30 cellular contexts compared by ENCODE assay signal in the genomic region with DNA sequence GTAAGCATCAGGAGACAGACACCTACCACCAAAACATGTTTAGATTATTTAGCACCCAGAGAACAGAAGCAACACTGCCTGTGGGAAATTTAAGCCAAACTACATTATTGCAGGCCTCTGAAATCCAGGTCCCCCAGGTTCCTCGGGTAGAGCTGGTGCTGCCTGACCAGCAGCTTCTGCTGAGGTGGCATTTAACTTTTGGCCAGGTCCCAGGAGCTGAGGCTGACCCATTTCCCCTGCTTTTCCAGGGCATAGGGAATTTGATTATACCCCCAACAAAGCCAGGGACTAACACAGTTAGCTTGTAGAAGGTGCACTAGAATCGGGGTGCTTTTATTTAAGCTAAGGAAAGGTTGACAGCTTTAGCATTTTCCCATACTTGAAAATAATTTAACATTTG. TPM values are rescaled to one million over a fixed set of nuclear protein-coding genes. Genes with fewer than 3 reads are reported as not detected.
DNase-seq lines count a peak whose midpoint lies in the region; ATAC-seq, FAIRE-seq and TF ChIP-seq lines count a peak whose summit lies in the region.
"Had no signal": no experiment of that assay in that cellular context is flagged by ENCODE, and none has a peak within 500 bp of the region (broad histone marks: within the 10 kb centered on the region; RNA-seq: fewer than 3 reads in every experiment).

No MANE protein-coding gene starts in this region.

- H3K36me3 ChIP-seq in IMR-90 (ENCODE audit: control insufficient read depth, insufficient read depth, low read length) = peaks cover 6% of the 10 kb centered on the region
- peaks cover 7% of the 10 kb centered on the region for H3K36me3 ChIP-seq in neural cell (ENCODE audit: insufficient read depth, low read length)
- H3K36me3 ChIP-seq in CD4-positive, alpha-beta memory T cell (ENCODE audit: insufficient read depth, low read length) = no peaks in the 10 kb centered on the region
- no peaks in the 10 kb centered on the region for H3K36me3 ChIP-seq in small intestine (ENCODE audit: control insufficient read depth in 2 of 2, insufficient read depth in 2 of 2, low read length in 2 of 2)
- H3K36me3 ChIP-seq: right atrium auricular region, thoracic aorta had no signal

- H3K56ac ChIP-seq in IMR-90 (ENCODE audit: extremely low read depth, insufficient read depth, low read length) = no peak overlapping the region

- no peak for TF ChIP-seq CTCF in A549 (IDR thresholded peaks at IDR 0.05)
- TF ChIP-seq CTCF in IMR-90 (conservative IDR thresholded peaks at IDR 0.05; ENCODE audit: low read depth, low read length) = no peak
- TF ChIP-seq CTCF in neural cell (IDR thresholded peaks at IDR 0.05; ENCODE audit: poor library complexity, severe bottlenecking) = no peak

- H3K23ac ChIP-seq in IMR-90 (ENCODE audit: low read depth, low read length) = no peak overlapping the region

- H3K14ac ChIP-seq in IMR-90 (replicated peaks; ENCODE audit: low read depth, low read length) = no peak overlapping the region

- no peak overlapping the region for H2BK120ac ChIP-seq in IMR-90 (ENCODE audit: low read depth, low read length)

- H3K27me3 ChIP-seq in IMR-90 (ENCODE audit: control insufficient read depth, insufficient read depth, low read length) (no peaks in the 10 kb centered on the region), neural cell (ENCODE audit: insufficient read depth, low read depth, low read length) (no peaks in the 10 kb centered on the region), small intestine (ENCODE audit: control insufficient read depth in 2 of 2, insufficient read depth in 2 of 2, low read length in 2 of 2) (peaks cover 0 to 4% of the 10 kb centered on the region in 2 donors)
- no peaks in the 10 kb centered on the region for H3K27me3 ChIP-seq in CD4-positive, alpha-beta memory T cell (ENCODE audit: insufficient read depth, low read length)
- H3K27me3 ChIP-seq: right atrium auricular region, SJSA1 had no signal

- TF ChIP-seq RAD21 in A549 (conservative IDR thresholded peaks at IDR 0.05 in 1 of 2, IDR thresholded peaks at IDR 0.05 in 1 of 2) = no peak
- no peak for TF ChIP-seq RAD21 in IMR-90 (IDR thresholded peaks at IDR 0.05; ENCODE audit: low read length)
- TF ChIP-seq RAD21 in neural cell (conservative IDR thresholded peaks at IDR 0.05) = no peak

- TF ChIP-seq POLR2A in A549 (IDR thresholded peaks at IDR 0.05; ENCODE audit: low read length) (no peak), IMR-90 (IDR thresholded peaks at IDR 0.05; ENCODE audit: low read depth, low read length) (no peak)

- H3K36me3 Mint-ChIP-seq in CD4-positive, alpha-beta memory T cell = peaks cover 26 to 42% of the 10 kb centered on the region in 2 donors
- H3K36me3 Mint-ChIP-seq: natural killer cell had no signal

- H3K9ac ChIP-seq in IMR-90 (ENCODE audit: low read depth, low read length) (no peak overlapping the region), neural cell (ENCODE audit: low read length) (peak overlapping the region; percentile 8)

- no peak overlapping the region for H2BK5ac ChIP-seq in IMR-90 (ENCODE audit: low read depth, low read length, poor library complexity, severe bottlenecking)

- H3K4me3 ChIP-seq in A549 (no peak overlapping the region), IMR-90 (ENCODE audit: insufficient read depth, low read depth, low read length) (no peak overlapping the region), neural cell (ENCODE audit: low read length) (peak overlapping the region; percentile 90), small intestine (ENCODE audit: low read depth in 1 of 2, low read length in 2 of 2) (no peak overlapping the region)
- H3K4me3 ChIP-seq in CD4-positive, alpha-beta memory T cell (ENCODE audit: low read length in 2 of 2) = no peak overlapping the region
- H3K4me3 ChIP-seq: gastroesophageal sphincter, lung, mucosa of descending colon, right atrium auricular region, SJSA1, thoracic aorta had no signal

- H3K4me2 ChIP-seq in A549 (no peak overlapping the region), IMR-90 (ENCODE audit: low read depth, low read length) (no peak overlapping the region), neural cell (ENCODE audit: low read length) (peak overlapping the region; percentile 99)

- H3K9me3 Mint-ChIP-seq in CD4-positive, alpha-beta memory T cell = no peaks in the 10 kb centered on the region
- H3K9me3 Mint-ChIP-seq: activated CD4-positive, alpha-beta memory T cell treated with anti-CD3 and anti-CD28 coated beads for 36 hours; activated T-cell treated with anti-CD3 and anti-CD28 coated beads, Interleukin-2, amount 50 U/mL, for 72 hours; natural killer cell; stimulated activated naive CD8-positive, alpha-beta T cell treated with anti-CD3 and anti-CD28 coated beads, Interleukin-15, amount 100 ng/mL, for 72 hours had no signal

- CTCF ChIA-PET in A549 (lab: Yijun Ruan, JAX) (interaction anchor here (2.4 kb wide), 1 partner anchor 183 kb away, joined by 7 read pairs; no protein-coding TSS in a partner anchor), IMR-90 (lab: Yijun Ruan, JAX) (interaction anchor here (0.6 kb wide), 1 partner anchor 163 kb away, joined by 3 read pairs; no protein-coding TSS in a partner anchor)
- CTCF ChIA-PET in CD4-positive, alpha-beta memory T cell (lab: Charles Lee; ENCODE audit: partially characterized antibody) = interaction anchor here (0.7 kb wide), 1 partner anchor 234 kb away, joined by 3 read pairs; no protein-coding TSS in a partner anchor

- H3K4me1 ChIP-seq in A549 (peaks cover 42% of the 10 kb centered on the region), IMR-90 (ENCODE audit: control insufficient read depth, insufficient read depth, low read length) (peaks cover 13% of the 10 kb centered on the region), small intestine (ENCODE audit: control insufficient read depth in 2 of 2, insufficient read depth in 1 of 2, low read depth in 1 of 2, low read length in 1 of 2) (peaks cover 0 to 5% of the 10 kb centered on the region in 2 donors)
- H3K4me1 ChIP-seq in CD4-positive, alpha-beta memory T cell (ENCODE audit: insufficient read depth, low read length) = peaks cover 13% of the 10 kb centered on the region

- H3K4me3 Mint-ChIP-seq in CD4-positive, alpha-beta memory T cell = no peak overlapping the region
- H3K4me3 Mint-ChIP-seq: activated CD4-positive, alpha-beta memory T cell treated with anti-CD3 and anti-CD28 coated beads for 36 hours; activated T-cell treated with anti-CD3 and anti-CD28 coated beads, Interleukin-2, amount 50 U/mL, for 72 hours; natural killer cell; stimulated activated naive CD8-positive, alpha-beta T cell treated with anti-CD3 and anti-CD28 coated beads, Interleukin-15, amount 100 ng/mL, for 72 hours had no signal

- intact Hi-C loops in IMR-90 (cut with micrococcal nuclease) = no loop called here
- intact Hi-C loops in CD4-positive, alpha-beta memory T cell (cut with micrococcal nuclease) = no loop called here

- dilution Hi-C loops in IMR-90 (cut with HindIII; ENCODE audit: low sequenced_read_pairs, unreplicated experiment) = no loop called here

- DNase-seq in A549 (ENCODE audit: low read depth in 1 of 2, low spot score in 1 of 2) (no peak), IMR-90 (no peak), cerebellum (ENCODE audit: low spot score) (peak; percentile 65), small intestine (no peak), AG08395 (ENCODE audit: low spot score) (no peak), SW 1271 (lab: John Stamatoyannopoulos, UW) (no peak)
- no peak for DNase-seq in CD4-positive, alpha-beta memory T cell
- DNase-seq: activated CD4-positive, alpha-beta memory T cell treated with anti-CD3 and anti-CD28 coated beads for 36 hours; activated T-cell treated with anti-CD3 and anti-CD28 coated beads, Interleukin-2, amount 50 U/mL, for 72 hours; effector CD4-positive, alpha-beta T cell; H7; mucosa of descending colon; natural killer cell; NCI-H446 treated with DMSO at 0.1 percent for 48 hours; NCI-H82; posterior cingulate gyrus; stimulated activated CD4-positive, alpha-beta T cell treated with anti-CD3 and anti-CD28 coated beads, Interleukin-12 subunit alpha, Interleukin-12 subunit beta, amount 100 ng/mL, for 4 hours; stimulated activated CD4-positive, alpha-beta T cell treated with anti-CD3 and anti-CD28 coated beads, Interleukin-2, amount 100 ng/mL, for 48 hours; stimulated activated naive CD8-positive, alpha-beta T cell treated with anti-CD3 and anti-CD28 coated beads, Interleukin-15, amount 100 ng/mL, for 72 hours had no signal

- H4K5ac ChIP-seq in IMR-90 (ENCODE audit: low read depth, low read length) = no peak overlapping the region

- H3K79me1 ChIP-seq in IMR-90 (ENCODE audit: low read depth in 1 of 2, low read length in 2 of 2) = peaks cover 54 to 75% of the 10 kb centered on the region in 2 experiments

- H4K20me1 ChIP-seq in IMR-90 (ENCODE audit: insufficient read depth, low read length) (peaks cover 80% of the 10 kb centered on the region), neural cell (ENCODE audit: insufficient read depth) (peaks cover 10% of the 10 kb centered on the region)

- H3K9me1 ChIP-seq in IMR-90 (ENCODE audit: insufficient read depth, low read length) = peaks cover 35% of the 10 kb centered on the region

- BruUV-seq in IMR-90 (replicated peaks; lab: Mats Ljungman, UMichigan) = no TSS peak

- no peak overlapping the region for H2BK15ac ChIP-seq in IMR-90 (ENCODE audit: low read depth, low read length)

- H3K4ac ChIP-seq in IMR-90 (ENCODE audit: low read depth, low read length) = no peak overlapping the region

- no peak overlapping the region for H3K18ac ChIP-seq in IMR-90 (ENCODE audit: low read depth, low read length)

- peaks cover 2 to 4% of the 10 kb centered on the region in 2 donors for H3K27me3 Mint-ChIP-seq in CD4-positive, alpha-beta memory T cell
- H3K27me3 Mint-ChIP-seq: activated CD4-positive, alpha-beta memory T cell treated with anti-CD3 and anti-CD28 coated beads for 36 hours had no signal

- peaks cover 4 to 33% (median 19%) of the 10 kb centered on the region in 4 donors for H3K4me1 Mint-ChIP-seq in CD4-positive, alpha-beta memory T cell

- H3K27ac ChIP-seq in A549 (no peak overlapping the region), IMR-90 (ENCODE audit: insufficient read depth, low read length) (no peak overlapping the region), neural cell (ENCODE audit: low read length) (no peak overlapping the region), small intestine (ENCODE audit: low read depth in 1 of 2, low read length in 1 of 2) (no peak overlapping the region)
- no peak overlapping the region for H3K27ac ChIP-seq in CD4-positive, alpha-beta memory T cell (ENCODE audit: low read depth, low read length)
- H3K27ac ChIP-seq: gastroesophageal sphincter, right atrium auricular region, SJSA1, thoracic aorta had no signal

- H2BK20ac ChIP-seq in IMR-90 (ENCODE audit: low read depth, low read length) = no peak overlapping the region

- no peak overlapping the region for H4K91ac ChIP-seq in IMR-90 (ENCODE audit: insufficient read depth, low read depth, low read length)

- H2AK5ac ChIP-seq in IMR-90 (ENCODE audit: low read depth, low read length) = no peak overlapping the region

- WGBS in A549 (ENCODE audit: missing lambda C conversion rate) = 84% methylated on average over 2 of the region's 2 CpGs
- WGBS in IMR-90 (ENCODE audit: extremely low coverage in 2 of 2, insufficient read length in 1 of 2), 2 experiments = no CpG with 5 or more reads among the region's 2 CpGs
- 35 to 61% (median 52%) methylated on average over 2 of the region's 2 CpGs for WGBS in small intestine, 3 donors

- H3K79me2 ChIP-seq in neural cell (replicated peaks; ENCODE audit: insufficient read depth, low read length) = peaks cover 82% of the 10 kb centered on the region

- in situ Hi-C loops in IMR-90 (cut with MboI; ENCODE audit: low sequenced_read_pairs) = no loop called here

- no peak overlapping the region for H2AK9ac ChIP-seq in IMR-90 (replicated peaks; ENCODE audit: low read depth, low read length, poor library complexity)

- FAIRE-seq in A549 (lab: Jason Lieb, UNC) (no peak), small intestine (lab: Jason Lieb, UNC) (no peak)
- FAIRE-seq: GM12891, urothelium cell line had no signal

- ATAC-seq in A549 (no peak), IMR-90 (ENCODE audit: low read depth) (no peak)
- ATAC-seq: activated CD4-positive, CD25-positive, alpha-beta regulatory T cell treated with anti-CD3 and anti-CD28 coated beads, Interleukin-2, amount 50 U/mL, for 24 hours; activated T-cell treated with anti-CD3 and anti-CD28 coated beads, Interleukin-2, amount 50 U/mL, for 72 hours; gastroesophageal sphincter; mucosa of descending colon; natural killer cell; stimulated activated naive CD8-positive, alpha-beta T cell treated with anti-CD3 and anti-CD28 coated beads, Interleukin-15, amount 100 ng/mL, for 72 hours had no signal

- no peaks in the 10 kb centered on the region for H3F3A ChIP-seq in neural cell (ENCODE audit: insufficient read depth, low read length, poor library complexity, severe bottlenecking)

- no peak overlapping the region for H2AFZ ChIP-seq in IMR-90 (replicated peaks; ENCODE audit: low read length, poor library complexity)
- H2AFZ ChIP-seq in neural cell (ENCODE audit: low read depth, low read length) = no peak overlapping the region

- H3K27ac Mint-ChIP-seq in CD4-positive, alpha-beta memory T cell = no peak overlapping the region
- H3K27ac Mint-ChIP-seq: activated CD4-positive, alpha-beta memory T cell treated with anti-CD3 and anti-CD28 coated beads for 36 hours; activated T-cell treated with anti-CD3 and anti-CD28 coated beads, Interleukin-2, amount 50 U/mL, for 72 hours; natural killer cell had no signal

- no peaks in the 10 kb centered on the region for H3K9me3 ChIP-seq in A549
- H3K9me3 ChIP-seq in IMR-90 (ENCODE audit: control insufficient read depth, insufficient read depth, low read length) = no peaks in the 10 kb centered on the region
- no peaks in the 10 kb centered on the region for H3K9me3 ChIP-seq in neural cell (ENCODE audit: low read length)
- H3K9me3 ChIP-seq in CD4-positive, alpha-beta memory T cell (ENCODE audit: control insufficient read depth in 1 of 2, low read length in 2 of 2) = no peaks in the 10 kb centered on the region
- H3K9me3 ChIP-seq in small intestine (ENCODE audit: control insufficient read depth, low read depth) = no peaks in the 10 kb centered on the region
- H3K9me3 ChIP-seq: gastroesophageal sphincter, mucosa of descending colon, right atrium auricular region, SJSA1, thoracic aorta had no signal

- POLR2A ChIA-PET in A549 (lab: Yijun Ruan, JAX) = no interaction called here
- POLR2A ChIA-PET in IMR-90 (lab: Charles Lee; ENCODE audit: unreplicated experiment) = no interaction called here
- POLR2A ChIA-PET in CD4-positive, alpha-beta memory T cell (lab: Charles Lee; ENCODE audit: partially characterized antibody) = interaction anchor here (0.6 kb wide), 1 partner anchor 81 kb away, joined by 3 read pairs; no protein-coding TSS in a partner anchor

- no peaks in the 10 kb centered on the region for H3K9me2 ChIP-seq in neural cell (ENCODE audit: insufficient read depth, low read length)

- TF ChIP-seq EP300 in A549 (IDR thresholded peaks at IDR 0.05) (no peak), neural cell (conservative IDR thresholded peaks at IDR 0.05; ENCODE audit: poor library complexity, severe bottlenecking) (no peak)

- H4K8ac ChIP-seq in IMR-90 (ENCODE audit: low read depth in 2 of 2, low read length in 2 of 2) = no peak overlapping the region

RNA-seq across cellular contexts. Expression of gene LRRC4, which starts 4.7 kb away (rescaled TPM):
- polyA plus RNA-seq in A549 (2011; rRNA removed) = not detected in 2 replicates
- not detected in 2 replicates for polyA plus RNA-seq in A549 (2012; cell fraction: cytosol; rRNA removed)
- polyA plus RNA-seq in A549 (2012; cell fraction: nucleus; rRNA removed) = not detected in 2 replicates
- not detected in 3 replicates for polyA plus RNA-seq in A549 (2017; fragmentation: RNase III; extraction: RNeasy Plus Mini Kit Qiagen cat#74134 plus additional on column Dnase treatment)
- not detected in 2 replicates for polyA minus RNA-seq in A549 (2011; rRNA and poly(A)+ RNA removed)
- 0.54 and 0.56 TPM in 2 replicates for total RNA-seq in IMR-90 (2012; rRNA removed)
- polyA plus RNA-seq in IMR-90 (2012; rRNA removed) = 0.55 and 0.69 TPM in 2 replicates
- polyA plus RNA-seq in IMR-90 (2012; cell fraction: cytosol; rRNA removed) = 0.27 and 0.43 TPM in 2 replicates
- polyA plus RNA-seq in IMR-90 (2012; cell fraction: nucleus; rRNA removed; ENCODE audit: low replicate concordance) = 1.1 and 1.9 TPM in 2 replicates
- 21.4 TPM for total RNA-seq in cerebellum
- polyA plus RNA-seq in neural cell = 15.7 and 15.8 TPM in 2 replicates
- 31.2 and 34.7 TPM in 2 replicates for polyA minus RNA-seq in neural cell
- total RNA-seq in CD4-positive, alpha-beta memory T cell = not detected
- not detected for polyA plus RNA-seq in CD4-positive, alpha-beta memory T cell
- under 1 TPM; 0.27 to 0.91 (median 0.67) TPM for polyA plus RNA-seq in small intestine
- total RNA-seq: RPMI7951; T-helper 1 cell treated with Interleukin-12 subunit alpha and Interleukin-12 subunit beta and Interleukin-4 antibody, amounts not matched to agents 30 ng/mL and 1 ng/mL, for 36 hours had no signal
